Comparison of ENCODE assay signal across 13 cellular contexts in the genomic region with DNA sequence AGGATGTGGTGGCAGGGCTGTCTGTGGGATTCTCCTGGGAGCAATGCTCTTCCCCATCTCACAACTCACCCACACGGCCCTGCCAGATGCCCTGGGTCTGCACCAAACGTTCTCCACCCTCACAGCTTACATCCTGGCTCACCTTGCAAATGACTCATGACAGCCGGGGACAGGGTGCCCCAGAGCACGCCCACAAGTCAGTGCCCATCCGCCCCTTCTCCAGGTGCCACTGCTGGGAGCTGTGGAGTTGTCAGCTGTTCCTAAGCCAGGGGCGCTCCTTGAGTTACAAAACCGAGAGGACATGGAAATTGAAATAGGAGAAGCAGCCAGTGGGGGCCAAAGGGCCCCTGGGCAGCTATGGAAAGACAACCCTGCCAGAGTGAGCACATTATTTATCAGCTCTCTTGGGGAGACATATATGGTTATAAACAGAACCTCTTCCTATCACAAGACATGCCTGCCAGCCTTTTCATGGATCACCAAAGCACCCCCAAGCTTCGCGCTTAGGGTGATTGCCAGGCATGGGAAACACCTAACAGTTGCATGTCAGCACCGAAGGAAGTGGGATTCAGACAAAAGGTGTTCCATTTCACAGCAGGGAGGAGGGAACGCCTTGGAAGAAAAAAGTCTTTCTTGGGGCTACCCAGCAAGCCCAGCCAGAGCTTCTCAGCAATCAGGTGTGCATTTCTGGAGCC.
DNase-seq lines count a peak whose midpoint lies in the region; ATAC-seq, FAIRE-seq and TF ChIP-seq lines count a peak whose summit lies in the region.
"Had no signal": no experiment of that assay in that cellular context is flagged by ENCODE, and none has a peak within 500 bp of the region (broad histone marks: within the 10 kb centered on the region; RNA-seq: fewer than 3 reads in every experiment).

No MANE protein-coding gene starts in this region.

- H3K9me1 ChIP-seq in keratinocyte (ENCODE audit: control insufficient read depth, extremely low read depth, insufficient read depth, low read length): no peaks in the 10 kb centered on the region

- H3K4me2 ChIP-seq in keratinocyte (ENCODE audit: control insufficient read depth, extremely low read depth, insufficient read depth, low read depth, low read length): peak overlapping the region; percentile 70

- intact Hi-C loops in Right ventricle myocardium superior (cut with DNase I): no loop called here
- intact Hi-C loops in vagina (cut with DNase I): no loop called here

- H3K4me1 ChIP-seq in right atrium auricular region (peaks cover 0 to 23% of the 10 kb centered on the region in 2 donors), keratinocyte (ENCODE audit: control insufficient read depth, extremely low read depth, insufficient read depth, low read length) (peaks cover 43% of the 10 kb centered on the region), vagina (peaks cover 22% of the 10 kb centered on the region)
- H3K4me1 ChIP-seq: gastroesophageal sphincter had no signal

- H3K9me3 ChIP-seq in right atrium auricular region (no peaks in the 10 kb centered on the region), keratinocyte (ENCODE audit: control insufficient read depth, low read depth, low read length) (no peaks in the 10 kb centered on the region), vagina (no peaks in the 10 kb centered on the region), WERI-Rb-1 (ENCODE audit: severe bottlenecking) (no peaks in the 10 kb centered on the region)
- H3K9me3 ChIP-seq: gastroesophageal sphincter had no signal

- peak; percentile 70 for FAIRE-seq in keratinocyte (lab: Jason Lieb, UNC)
- FAIRE-seq: TTC549 had no signal

- H3K4me3 ChIP-seq in right atrium auricular region: no peak overlapping the region
- no peak overlapping the region for H3K4me3 ChIP-seq in keratinocyte (ENCODE audit: control insufficient read depth in 2 of 3, extremely low read depth in 1 of 3, insufficient read depth in 2 of 3, low read depth in 1 of 3, low read length in 3 of 3)
- H3K4me3 ChIP-seq in vagina: no peak overlapping the region
- no peak overlapping the region for H3K4me3 ChIP-seq in WERI-Rb-1 (ENCODE audit: low read depth, low read length)
- H3K4me3 ChIP-seq: gastroesophageal sphincter had no signal

- no peaks in the 10 kb centered on the region for H3K36me3 ChIP-seq in right atrium auricular region
- H3K36me3 ChIP-seq in keratinocyte (ENCODE audit: control insufficient read depth in 2 of 2, extremely low read depth in 1 of 2, insufficient read depth in 2 of 2, low read length in 2 of 2): no peaks in the 10 kb centered on the region
- no peaks in the 10 kb centered on the region for H3K36me3 ChIP-seq in vagina
- H3K36me3 ChIP-seq in WERI-Rb-1: no peaks in the 10 kb centered on the region
- H3K36me3 ChIP-seq: gastroesophageal sphincter had no signal

- peak overlapping the region; percentile 20 for H3K9ac ChIP-seq in keratinocyte (ENCODE audit: control insufficient read depth, extremely low read depth, insufficient read depth, low read length)

- no peaks in the 10 kb centered on the region for H4K20me1 ChIP-seq in keratinocyte (ENCODE audit: control insufficient read depth, extremely low read depth, insufficient read depth, low read length)

- no peak for TF ChIP-seq POLR2A in vagina (IDR thresholded peaks at IDR 0.05)

- dilution Hi-C loops in keratinocyte (cut with MboI; ENCODE audit: extremely low pct_ligation_motif_present, low sequenced_read_pairs): no loop called here

- H3K27ac ChIP-seq in right atrium auricular region (peak overlapping the region in 1 of 2 donors; percentile 82), keratinocyte (ENCODE audit: control insufficient read depth, insufficient read depth, low read length) (peak overlapping the region; percentile 47), vagina (peak overlapping the region; percentile 58), WERI-Rb-1 (no peak overlapping the region)
- H3K27ac ChIP-seq: gastroesophageal sphincter had no signal

- TF ChIP-seq CTCF in right atrium auricular region (IDR thresholded peaks at IDR 0.05): no peak
- no peak for TF ChIP-seq CTCF in keratinocyte (optimal IDR thresholded peaks at IDR 0.05 in 1 of 3, IDR thresholded peaks at IDR 0.05 in 1 of 3, conservative IDR thresholded peaks at IDR 0.05 in 1 of 3; ENCODE audit: extremely low read depth in 1 of 3, insufficient read depth in 2 of 3, low read length in 3 of 3)
- TF ChIP-seq CTCF in vagina (IDR thresholded peaks at IDR 0.05): no peak
- TF ChIP-seq CTCF in WERI-Rb-1 (IDR thresholded peaks at IDR 0.05; ENCODE audit: low read depth, low read length): no peak

- DNase-seq in Right ventricle myocardium superior (no peak), right atrium auricular region (ENCODE audit: low spot score) (no peak), SHP77 treated with DMSO at 0.1 percent for 48 hours (lab: John Stamatoyannopoulos, UW) (peak; percentile 21), keratinocyte (ENCODE audit: low read depth, low spot score) (no peak), vagina (ENCODE audit: extremely low spot score in 2 of 2) (peak in 1 of 2 donors; percentile 96), WERI-Rb-1 (no peak)
- DNase-seq in activated CD4-positive, CD25-positive, alpha-beta regulatory T cell treated with anti-CD3 and anti-CD28 coated beads, Interleukin-2, amount 50 U/mL, for 72 hours: no peak
- DNase-seq: cortex of kidney; stimulated activated CD4-positive, alpha-beta T cell treated with anti-CD3 and anti-CD28 coated beads, Interleukin-15, amount 100 ng/mL, for 24 hours; stimulated activated CD8-positive, alpha-beta memory T cell treated with anti-CD3 and anti-CD28 coated beads, Interleukin-4, amount 100 ng/mL, for 48 hours had no signal

- ATAC-seq in Right ventricle myocardium superior (ENCODE audit: poor library complexity): peak; percentile 33
- ATAC-seq in HG03045 (IDR thresholded peaks at IDR 0.05; ENCODE audit: unreplicated experiment): no peak

- no peaks in the 10 kb centered on the region for H3K27me3 ChIP-seq in right atrium auricular region
- H3K27me3 ChIP-seq in keratinocyte (ENCODE audit: control insufficient read depth, extremely low read depth, insufficient read depth, low read length): no peaks in the 10 kb centered on the region
- no peaks in the 10 kb centered on the region for H3K27me3 ChIP-seq in vagina
- no peaks in the 10 kb centered on the region for H3K27me3 ChIP-seq in WERI-Rb-1 (ENCODE audit: insufficient read depth, low read depth, severe bottlenecking)

- peak overlapping the region; percentile 20 for H2AFZ ChIP-seq in keratinocyte (ENCODE audit: control insufficient read depth, low read length)

- H3K79me2 ChIP-seq in keratinocyte (ENCODE audit: control insufficient read depth, insufficient read depth, low read length): no peaks in the 10 kb centered on the region
